In the genomic region with DNA sequence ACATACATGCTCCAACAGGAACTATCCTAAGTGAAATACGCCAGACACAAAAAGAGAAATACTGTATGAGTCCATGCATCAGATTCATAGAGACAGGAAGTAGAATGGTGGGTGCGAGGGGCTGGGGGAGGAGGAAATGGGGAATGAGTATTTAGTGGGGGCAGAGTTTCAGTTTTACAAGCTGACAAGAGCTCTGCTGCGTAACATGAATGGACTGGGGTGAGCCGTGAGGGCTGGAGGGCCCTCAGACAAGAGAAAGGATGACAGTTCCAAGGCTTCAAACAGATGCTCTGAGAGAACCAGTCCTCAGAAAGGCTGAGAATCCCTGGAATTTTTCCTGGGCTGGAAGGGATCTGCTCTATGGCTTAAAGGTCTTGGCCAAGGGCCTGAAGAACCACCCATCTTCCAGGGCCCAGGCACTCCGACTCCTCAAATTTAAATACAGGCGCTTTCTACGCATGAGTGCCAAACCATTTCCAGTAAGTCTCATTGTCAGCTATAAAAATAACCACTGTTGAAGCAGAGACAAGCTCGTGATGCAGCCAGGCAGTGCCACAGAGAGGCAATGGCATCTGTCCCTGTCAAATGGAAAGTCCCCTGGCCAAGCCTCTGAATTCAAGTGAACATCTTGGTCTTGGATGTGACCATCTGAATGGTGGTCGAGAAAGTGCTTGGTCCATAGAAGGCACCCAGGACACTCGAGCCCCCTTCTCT, we compare ENCODE assay signal across 8 cellular contexts. TPM values are rescaled to one million over a fixed set of nuclear protein-coding genes. Genes with fewer than 3 reads are reported as not detected.
DNase-seq lines count a peak whose midpoint lies in the region; ATAC-seq and TF ChIP-seq lines count a peak whose summit lies in the region.

No MANE protein-coding gene starts in this region.

- 22 to 50% methylated on average over 10 of the region's 10 CpGs for WGBS in esophagus squamous epithelium, 2 donors
- 41 to 78% methylated on average over 10 of the region's 10 CpGs for WGBS in sigmoid colon, 2 donors

- H3K4me1 ChIP-seq in esophagus squamous epithelium (peaks cover 17 to 40% (median 26%) of the 10 kb centered on the region in 3 donors), sigmoid colon (peaks cover 0 to 46% (median 28%) of the 10 kb centered on the region in 4 donors)

- CTCF ChIA-PET in T-cell (lab: Charles Lee), result interaction anchor here in 1 of 2 donors (0.9 to 2.2 kb wide), 8 partner anchors 12 to 95 kb away, joined by 3 to 10 read pairs (median 4); a partner anchor contains a TSS

- no peaks in the 10 kb centered on the region for H3K36me3 Mint-ChIP-seq in T-cell

- no peak for TF ChIP-seq POLR2A in esophagus squamous epithelium (IDR thresholded peaks at IDR 0.05)
- TF ChIP-seq POLR2A in sigmoid colon (IDR thresholded peaks at IDR 0.05), result no peak

- peak overlapping the region; percentile 96 to 98 for H3K27ac Mint-ChIP-seq in T-cell

- H3K4me1 Mint-ChIP-seq in T-cell, result peaks cover 59 to 66% (median 64%) of the 10 kb centered on the region in 3 donors

- peak overlapping the region; percentile 54 to 67 (median 60) for H3K4me3 Mint-ChIP-seq in T-cell

- H3K9me3 ChIP-seq in esophagus squamous epithelium (no peaks in the 10 kb centered on the region), sigmoid colon (no peaks in the 10 kb centered on the region)

- POLR2A ChIA-PET in T-cell (lab: Charles Lee), result interaction anchor here (0.6 to 2.0 kb wide), 10 partner anchors 9 to 113 kb away, joined by 3 to 10 read pairs (median 6); a partner anchor contains a TSS

- no peaks in the 10 kb centered on the region for H3K27me3 Mint-ChIP-seq in T-cell

- TF ChIP-seq CTCF in esophagus squamous epithelium (IDR thresholded peaks at IDR 0.05) (no peak), sigmoid colon (IDR thresholded peaks at IDR 0.05) (no peak)

- H3K4me3 ChIP-seq in esophagus squamous epithelium (no peak overlapping the region), sigmoid colon (no peak overlapping the region)

- H3K27ac ChIP-seq in esophagus squamous epithelium, result peak overlapping the region; percentile 34 to 82 (median 74)
- H3K27ac ChIP-seq in sigmoid colon, result peak overlapping the region; percentile 69 to 88 (median 82)

- intact Hi-C loops in esophagus squamous epithelium (cut with DNase I), result no loop called here
- intact Hi-C loops in sigmoid colon (cut with DNase I), result loop anchor here (5.0 kb wide), 1 partner anchor 40 kb away; no protein-coding TSS in a partner anchor

- peak in 2 of 4 donors; percentile 45 to 91 for TF ChIP-seq EP300 in sigmoid colon (IDR thresholded peaks at IDR 0.05)

- peak; percentile 67 for ATAC-seq in GM18511 (IDR thresholded peaks at IDR 0.05; ENCODE audit: unreplicated experiment)
- peak; percentile 64 for ATAC-seq in HG02759 (IDR thresholded peaks at IDR 0.05; ENCODE audit: unreplicated experiment)
- peak; percentile 27 to 46 (median 36) for ATAC-seq in T-cell (replicated peaks in 1 of 4)

- H3K27me3 ChIP-seq in esophagus squamous epithelium (no peaks in the 10 kb centered on the region), sigmoid colon (no peaks in the 10 kb centered on the region)

- H3K36me3 ChIP-seq in esophagus squamous epithelium, result no peaks in the 10 kb centered on the region
- H3K36me3 ChIP-seq in sigmoid colon, result no peaks in the 10 kb centered on the region

- no peaks in the 10 kb centered on the region for H3K9me3 Mint-ChIP-seq in T-cell

- peak in 28 of 34 experiments; percentile 29 to 74 (median 53) for DNase-seq in T-cell
- no peak for DNase-seq in esophagus squamous epithelium (lab: John Stamatoyannopoulos, UW)
- DNase-seq in sigmoid colon, result no peak
- no peak for DNase-seq in NCI-H2171 treated with DMSO at 0.1 percent for 48 hours (lab: John Stamatoyannopoulos, UW)
- no peak for DNase-seq in NCI-H2171 (lab: John Stamatoyannopoulos, UW)
- DNase-seq in RKO (ENCODE audit: low spot score), result no peak

RNA-seq across cellular contexts. Expression of a gene that starts 17.5 kb away (rescaled TPM):
- 100 to 1,000 TPM; 612 to 721 (median 621) TPM for total RNA-seq in T-cell
- total RNA-seq in esophagus squamous epithelium, result 10 to 100 TPM in 1 of 4 donors, 1 to 10 TPM in 3; 4.2 to 11.4 (median 8.0) TPM
- 10 to 100 TPM; 17.1 to 49.3 (median 28.3) TPM for total RNA-seq in sigmoid colon
- polyA plus RNA-seq in sigmoid colon, result 10 to 100 TPM in 1 of 3 donors, 1 to 10 TPM in 2; 2.8 to 25.9 (median 3.6) TPM

Comparison
In these comparisons a context has a peak if more than half of its experiments do, and no peak if none do; other contexts are left out.
1. DNase-seq: peak in T-cell (28 of 34); none in esophagus squamous epithelium (single experiment), sigmoid colon (single experiment), NCI-H2171 treated with DMSO at 0.1 percent for 48 hours (single experiment), NCI-H2171 (single experiment) and RKO (single experiment).
2. RNA of a gene that starts 17.5 kb away (total RNA-seq): 612 to 721 TPM in T-cell; 17.1 to 49.3 TPM in sigmoid colon and 4.2 to 11.4 TPM in esophagus squamous epithelium; every median in the first group is over 10 times any median in the second.
3. Peak in every context shown above with its lines, with median percentiles within 50 percentile points of each other: ATAC-seq.